Comparison of ENCODE assay signal across 1 cellular context in genomic region chr17:7219434-7219811, GRCh38.
TF ChIP-seq lines count a peak whose summit lies in the region.

No MANE protein-coding gene starts in this region.

TF ChIP-seq in HepG2, 621 proteins besides CTCF, POLR2A, EP300 and RAD21 (continued from another document):
- no peak for TF ChIP-seq SOX6 (IDR thresholded peaks at IDR 0.05)
- no peak for TF ChIP-seq SOX6 (CRISPR knock-in tag; IDR thresholded peaks at IDR 0.05)
- no peak for TF ChIP-seq HNRNPUL1 (IDR thresholded peaks at IDR 0.05; ENCODE audit: low read depth, low read length)
- TF ChIP-seq ZSCAN5A (CRISPR knock-in tag; IDR thresholded peaks at IDR 0.05; ENCODE audit: borderline replicate concordance), result no peak
- TF ChIP-seq ZFP82 (CRISPR knock-in tag; IDR thresholded peaks at IDR 0.05; ENCODE audit: borderline replicate concordance), result 0 out of 2 replicates have a peak, but pooled peaks have one; percentile 49
- 0 out of 2 replicates have a peak, but pooled peaks have one; percentile 43 for TF ChIP-seq ZNF740 (CRISPR knock-in tag; IDR thresholded peaks at IDR 0.05)
- peak; percentile 57 for TF ChIP-seq ZBTB43 (CRISPR knock-in tag; conservative IDR thresholded peaks at IDR 0.05)
- TF ChIP-seq KDM5A (IDR thresholded peaks at IDR 0.05; ENCODE audit: borderline replicate concordance, low read length), result peak; percentile 18; the same call in 1 of the 2 replicates
- peak; percentile 57 for TF ChIP-seq ZMYM3 (CRISPR knock-in tag; IDR thresholded peaks at IDR 0.05)
- no peak for TF ChIP-seq TAF1 (CRISPR knock-in tag; IDR thresholded peaks at IDR 0.05)
- 0 out of 2 replicates have a peak, but pooled peaks have one; percentile 17 for TF ChIP-seq ZNF501 (CRISPR knock-in tag; IDR thresholded peaks at IDR 0.05)
- peak; percentile 9; the same call in 1 of the 2 replicates for TF ChIP-seq PATZ1 (CRISPR knock-in tag; IDR thresholded peaks at IDR 0.05)
- TF ChIP-seq FIP1L1 (IDR thresholded peaks at IDR 0.05; ENCODE audit: borderline replicate concordance, insufficient read depth, low read depth, low read length), result 0 out of 2 replicates have a peak, but pooled peaks have one; percentile 6
- TF ChIP-seq CENPBD1 (CRISPR knock-in tag; IDR thresholded peaks at IDR 0.05; ENCODE audit: borderline replicate concordance, low read depth), result no peak
- peak; percentile 30; the same call in 1 of the 2 replicates for TF ChIP-seq FLYWCH1 (CRISPR knock-in tag; IDR thresholded peaks at IDR 0.05)
- TF ChIP-seq TBL1XR1 (IDR thresholded peaks at IDR 0.05; ENCODE audit: borderline replicate concordance, low read length, partially characterized antibody), result no peak
- peak; percentile 22; the same call in 1 of the 2 replicates for TF ChIP-seq ZNF263 (CRISPR knock-in tag; IDR thresholded peaks at IDR 0.05)
- peak; percentile 48 for TF ChIP-seq ZNF781 (CRISPR knock-in tag; IDR thresholded peaks at IDR 0.05; ENCODE audit: borderline replicate concordance, not compliant biosample characterization)
